In genomic region chr14:96741151-96741977, GRCh38 we compare ENCODE assay signal across 8 cellular contexts. TPM values are rescaled to one million over a fixed set of nuclear protein-coding genes. Genes with fewer than 3 reads are reported as not detected.
DNase-seq lines count a peak whose midpoint lies in the region; ATAC-seq and TF ChIP-seq lines count a peak whose summit lies in the region.

No MANE protein-coding gene starts in this region.

- POLR2A ChIA-PET in OCI-LY7 (lab: Charles Lee): interaction anchor here (0.6 kb wide), 2 partner anchors 69 to 692 kb away, joined by 3 read pairs; no protein-coding TSS in a partner anchor

- H3K9me2 ChIP-seq in OCI-LY7 (ENCODE audit: insufficient read depth, low read length): no peaks in the 10 kb centered on the region

- intact Hi-C loops in OCI-LY7 (cut with micrococcal nuclease; ENCODE audit: unreplicated experiment): loop anchor here (2.0 kb wide), 2 partner anchors 157 to 175 kb away; no protein-coding TSS in a partner anchor

- H3K4me2 ChIP-seq in OCI-LY7 (ENCODE audit: low read length): peak overlapping the region; percentile 62

- H3K4me3 Mint-ChIP-seq in activated T-cell treated with anti-CD3 and anti-CD28 coated beads, Interleukin-2, amount 50 U/mL, for 72 hours: peak overlapping the region; percentile 81 to 88
- peak overlapping the region; percentile 72 to 81 (median 77) for H3K4me3 Mint-ChIP-seq in nephron

- H3K36me3 ChIP-seq in OCI-LY7 (ENCODE audit: insufficient read depth, low read length): no peaks in the 10 kb centered on the region

- H3K27ac Mint-ChIP-seq in activated T-cell treated with anti-CD3 and anti-CD28 coated beads, Interleukin-2, amount 50 U/mL, for 72 hours: no peak overlapping the region
- no peak overlapping the region for H3K27ac Mint-ChIP-seq in nephron

- DNase-seq in NCI-H2029 treated with DMSO at 0.1 percent for 48 hours (lab: John Stamatoyannopoulos, UW) (peak; percentile 11), NCI-H2029 (lab: John Stamatoyannopoulos, UW) (no peak), OCI-LY7 (ENCODE audit: low spot score) (peak; percentile 59), fibroblast of mammary gland (ENCODE audit: low read depth) (peak; percentile 12)
- DNase-seq in activated T-cell treated with anti-CD3 and anti-CD28 coated beads, Interleukin-2, amount 50 U/mL, for 72 hours: peak; percentile 77 to 84
- DNase-seq in stimulated activated naive CD4-positive, alpha-beta T cell treated with Interleukin-2 at 50 U/mL for 16 hours (lab: John Stamatoyannopoulos, UW): peak; percentile 52

- H3K4me3 ChIP-seq in OCI-LY7 (ENCODE audit: low read depth, low read length, poor library complexity, severe bottlenecking) (peak overlapping the region; percentile 36), fibroblast of mammary gland (ENCODE audit: control insufficient read depth, low read depth, low read length) (peak overlapping the region; percentile 46)

- H2AFZ ChIP-seq in OCI-LY7 (ENCODE audit: low read length): peak overlapping the region; percentile 17; the same call in 1 of the 2 replicates

- H3K4me1 Mint-ChIP-seq in activated T-cell treated with anti-CD3 and anti-CD28 coated beads, Interleukin-2, amount 50 U/mL, for 72 hours (ENCODE audit: low read depth): peaks cover 17% of the 10 kb centered on the region
- H3K4me1 Mint-ChIP-seq in nephron: peaks cover 23% of the 10 kb centered on the region

- no peaks in the 10 kb centered on the region for H4K20me1 ChIP-seq in OCI-LY7 (ENCODE audit: insufficient read depth, low read length)

- no peaks in the 10 kb centered on the region for H3K9me3 ChIP-seq in OCI-LY7 (ENCODE audit: low read length)

- TF ChIP-seq CTCF in OCI-LY7 (conservative IDR thresholded peaks at IDR 0.05; ENCODE audit: low read length) (peak; percentile 85), fibroblast of mammary gland (conservative IDR thresholded peaks at IDR 0.05; ENCODE audit: control insufficient read depth, insufficient read depth, low read depth, low read length) (peak; percentile 49), nephron (IDR thresholded peaks at IDR 0.05; ENCODE audit: unreplicated experiment in 3 of 3) (peak; percentile 93 to 96 (median 95))

- ATAC-seq in HG03066 (IDR thresholded peaks at IDR 0.05; ENCODE audit: low read depth, unreplicated experiment): peak; percentile 75
- ATAC-seq in activated T-cell treated with anti-CD3 and anti-CD28 coated beads, Interleukin-2, amount 50 U/mL, for 72 hours (replicated peaks in 1 of 2): peak; percentile 82 to 88

- CTCF ChIA-PET in OCI-LY7 (lab: Charles Lee; ENCODE audit: unreplicated experiment): no interaction called here

- no peaks in the 10 kb centered on the region for H3K4me1 ChIP-seq in OCI-LY7 (ENCODE audit: insufficient read depth, low read length, poor library complexity, severe bottlenecking)

- peaks cover 87% of the 10 kb centered on the region for H3K27me3 Mint-ChIP-seq in activated T-cell treated with anti-CD3 and anti-CD28 coated beads, Interleukin-2, amount 50 U/mL, for 72 hours (ENCODE audit: low read depth)
- H3K27me3 Mint-ChIP-seq in nephron (ENCODE audit: low read depth): peaks cover 87% of the 10 kb centered on the region

- no peaks in the 10 kb centered on the region for H3K79me2 ChIP-seq in OCI-LY7 (ENCODE audit: insufficient read depth, low read depth, low read length)

- H3K27ac ChIP-seq in OCI-LY7 (ENCODE audit: low read depth, low read length, poor library complexity, severe bottlenecking): no peak overlapping the region

- H3K36me3 Mint-ChIP-seq in activated T-cell treated with anti-CD3 and anti-CD28 coated beads, Interleukin-2, amount 50 U/mL, for 72 hours (ENCODE audit: insufficient read depth in 2 of 2): peaks cover 0 to 1% of the 10 kb centered on the region in 2 donors
- H3K36me3 Mint-ChIP-seq in nephron (ENCODE audit: low read depth): no peaks in the 10 kb centered on the region

- BruUV-seq in OCI-LY7 (replicated peaks; lab: Mats Ljungman, UMichigan): no TSS peak

- no peaks in the 10 kb centered on the region for H3K9me3 Mint-ChIP-seq in activated T-cell treated with anti-CD3 and anti-CD28 coated beads, Interleukin-2, amount 50 U/mL, for 72 hours
- peaks cover 3% of the 10 kb centered on the region for H3K9me3 Mint-ChIP-seq in nephron

RNA-seq across cellular contexts. Expression of gene VRK1, which starts 55.8 kb away (rescaled TPM):
- 83.0 and 97.5 TPM in 2 replicates for total RNA-seq in OCI-LY7 (2014; rRNA removed; shearing (Covaris generic))
- total RNA-seq in OCI-LY7 (2022): 97.9 and 104 TPM in 2 replicates
- 10 to 100 TPM; 56.4 to 66.5 TPM for total RNA-seq in activated T-cell treated with anti-CD3 and anti-CD28 coated beads, Interleukin-2, amount 50 U/mL, for 72 hours
